Comparison of ENCODE assay signal across 15 cellular contexts in the genomic region with DNA sequence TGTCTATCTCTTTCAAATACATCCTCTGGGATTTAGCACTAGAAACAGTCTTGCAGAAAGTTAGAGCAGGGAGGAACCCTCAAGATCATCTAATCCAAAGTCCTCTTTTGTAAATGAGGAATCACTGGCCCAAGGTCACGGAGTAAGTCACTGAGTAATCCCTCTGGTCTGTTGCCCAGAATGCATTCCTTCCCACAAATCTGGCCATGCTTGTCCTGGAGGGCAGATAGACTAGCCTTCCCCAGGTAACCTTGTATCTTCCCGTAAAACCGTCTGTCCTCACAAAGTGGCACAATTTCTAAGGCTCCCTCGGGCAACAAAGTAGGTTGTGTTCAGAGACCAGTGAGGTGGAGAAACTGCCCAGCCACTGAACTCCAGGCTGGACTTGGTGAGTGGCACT. TPM values are rescaled to one million over a fixed set of nuclear protein-coding genes. Genes with fewer than 3 reads are reported as not detected.
DNase-seq lines count a peak whose midpoint lies in the region; ATAC-seq, FAIRE-seq and TF ChIP-seq lines count a peak whose summit lies in the region.
"Had no signal": no experiment of that assay in that cellular context is flagged by ENCODE, and none has a peak within 500 bp of the region (broad histone marks: within the 10 kb centered on the region; RNA-seq: fewer than 3 reads in every experiment).

No MANE protein-coding gene starts in this region.

- H3K27ac ChIP-seq in brain microvascular endothelial cell (no peak overlapping the region), hepatocyte (no peak overlapping the region), small intestine (ENCODE audit: low read depth in 1 of 2, low read length in 1 of 2) (peak overlapping the region in 1 of 2 donors; percentile 6), Peyer's patch (peak overlapping the region in 1 of 4 donors; percentile 55)
- H3K27ac ChIP-seq: epithelial cell of prostate, tibial nerve had no signal

- TF ChIP-seq CTCF in brain microvascular endothelial cell (IDR thresholded peaks at IDR 0.05; ENCODE audit: low read depth, low read length, missing control alignments): no peak
- TF ChIP-seq CTCF in hepatocyte (IDR thresholded peaks at IDR 0.05; ENCODE audit: poor library complexity): no peak
- TF ChIP-seq CTCF in Peyer's patch (IDR thresholded peaks at IDR 0.05): no peak

- ATAC-seq in GM21723 (IDR thresholded peaks at IDR 0.05; ENCODE audit: unreplicated experiment): no peak

- H3K9me2 ChIP-seq in hepatocyte (replicated peaks; ENCODE audit: insufficient read depth): no peaks in the 10 kb centered on the region

- H3K9me3 ChIP-seq in hepatocyte (ENCODE audit: low read depth) (no peaks in the 10 kb centered on the region), small intestine (ENCODE audit: control insufficient read depth, low read depth) (no peaks in the 10 kb centered on the region), Peyer's patch (no peaks in the 10 kb centered on the region)

- no peak for FAIRE-seq in small intestine (lab: Jason Lieb, UNC)
- FAIRE-seq in GM12891 (lab: Jason Lieb, UNC): no peak

- H3K4me3 ChIP-seq in brain microvascular endothelial cell (ENCODE audit: low read depth, low read length) (no peak overlapping the region), hepatocyte (no peak overlapping the region), small intestine (ENCODE audit: low read depth in 1 of 2, low read length in 2 of 2) (no peak overlapping the region), Peyer's patch (no peak overlapping the region)
- H3K4me3 ChIP-seq: tibial nerve had no signal

- H3K4me1 ChIP-seq in hepatocyte (ENCODE audit: insufficient read depth) (peaks cover 13% of the 10 kb centered on the region), small intestine (ENCODE audit: control insufficient read depth in 2 of 2, insufficient read depth in 1 of 2, low read depth in 1 of 2, low read length in 1 of 2) (no peaks in the 10 kb centered on the region), Peyer's patch (no peaks in the 10 kb centered on the region)

- no peak overlapping the region for H2AFZ ChIP-seq in hepatocyte

- in situ Hi-C loops in brain microvascular endothelial cell (cut with HindIII; ENCODE audit: low pct_ligation_motif_present, low sequenced_read_pairs): no loop called here

- H3K36me3 ChIP-seq in brain microvascular endothelial cell (replicated peaks) (no peaks in the 10 kb centered on the region), hepatocyte (replicated peaks; ENCODE audit: insufficient read depth, low read depth) (no peaks in the 10 kb centered on the region), small intestine (ENCODE audit: control insufficient read depth in 2 of 2, insufficient read depth in 2 of 2, low read length in 2 of 2) (no peaks in the 10 kb centered on the region), Peyer's patch (no peaks in the 10 kb centered on the region)

- DNase-seq in HCEC 1CT: peak; percentile 91
- peak; percentile 52 for DNase-seq in brain microvascular endothelial cell
- DNase-seq in hepatocyte (ENCODE audit: low spot score): peak; percentile 24
- peak; percentile 21 for DNase-seq in small intestine
- DNase-seq in GM12891 (ENCODE audit: insufficient read length, low spot score): no peak
- DNase-seq in Ammon's horn (ENCODE audit: low spot score): no peak
- DNase-seq in Peyer's patch: no peak
- DNase-seq: activated CD4-positive, alpha-beta T cell treated with anti-CD3 and anti-CD28 coated beads for 1 hour; DMS153; H9; NCI-H1930; stimulated activated CD4-positive, alpha-beta T cell treated with anti-CD3 and anti-CD28 coated beads, Interleukin-1b, Interleukin-23, amount 100 ng/mL, for 48 hours had no signal

- H3K4me2 ChIP-seq in hepatocyte: no peak overlapping the region

- no peaks in the 10 kb centered on the region for H4K20me1 ChIP-seq in hepatocyte (ENCODE audit: insufficient read depth, poor library complexity, severe bottlenecking)

- TF ChIP-seq POLR2A in GM12891 (IDR thresholded peaks at IDR 0.05; ENCODE audit: low read depth, low read length) (no peak), Peyer's patch (IDR thresholded peaks at IDR 0.05) (no peak)

- peaks cover 34% of the 10 kb centered on the region for H3K79me2 ChIP-seq in hepatocyte

- 71% methylated on average over 4 of the region's 4 CpGs for WGBS in hepatocyte (ENCODE audit: low lambda C conversion rate, missing lambda C conversion rate)
- WGBS in small intestine, 3 donors: 64 to 82% (median 79%) methylated on average over 4 of the region's 4 CpGs

- H3K27me3 ChIP-seq in brain microvascular endothelial cell (replicated peaks) (no peaks in the 10 kb centered on the region), hepatocyte (no peaks in the 10 kb centered on the region), small intestine (ENCODE audit: control insufficient read depth in 2 of 2, insufficient read depth in 2 of 2, low read length in 2 of 2) (no peaks in the 10 kb centered on the region), Peyer's patch (no peaks in the 10 kb centered on the region)
- H3K27me3 ChIP-seq: tibial nerve had no signal

TF ChIP-seq in GM12891, 5 proteins besides CTCF, POLR2A, EP300 and RAD21:
- no peak for TF ChIP-seq POLR2AphosphoS5 (IDR thresholded peaks at IDR 0.05; ENCODE audit: low read depth, low read length)
- no peak for TF ChIP-seq PAX5 (IDR thresholded peaks at IDR 0.05; ENCODE audit: insufficient read depth, low read length, severe bottlenecking)
- TF ChIP-seq SPI1 (IDR thresholded peaks at IDR 0.05; ENCODE audit: low read depth, low read length): no peak

RNA-seq across cellular contexts. Expression of a gene that starts 46.2 kb away (rescaled TPM):
- 40.2 and 40.7 TPM in 2 replicates for total RNA-seq in hepatocyte
- polyA plus RNA-seq in hepatocyte: 15.7 and 21.6 TPM in 2 replicates
- polyA plus RNA-seq in small intestine: 10 to 100 TPM in 1 of 3 donors, 1 to 10 TPM in 1, under 1 TPM in 1; 0.89 to 11.1 (median 2.7) TPM
- 4.9 TPM for polyA plus RNA-seq in GM12891 (2012; ENCODE audit: low read depth, missing spikeins)
- 100 to 1,000 TPM in 1 of 4 donors, 10 to 100 TPM in 3; 14.9 to 112 (median 37.2) TPM for total RNA-seq in Peyer's patch

Comparison
In these comparisons a context has a peak if more than half of its experiments do, and no peak if none do; other contexts are left out.
1. DNase-seq: peak in HCEC 1CT (single experiment), brain microvascular endothelial cell (single experiment), hepatocyte (single experiment) and small intestine (single experiment); none in GM12891 (single experiment), Ammon's horn (single experiment) and Peyer's patch (0 of 3).